8 cellular contexts compared by ENCODE assay signal in genomic region chr13:94749162-94749561, GRCh38. TPM values are rescaled to one million over a fixed set of nuclear protein-coding genes. Genes with fewer than 3 reads are reported as not detected.
"Had no signal": no experiment of that assay in that cellular context is flagged by ENCODE, and none has a peak within 500 bp of the region (broad histone marks: within the 10 kb centered on the region; RNA-seq: fewer than 3 reads in every experiment).

No MANE protein-coding gene starts in this region.

- H3K9ac ChIP-seq: GM23248, KMS-11 had no signal

- H3K4me3 ChIP-seq: GM23248, HAP-1, K562 had no signal

- DNase-seq: GM23248, H7, IMR-90, Karpas-422 had no signal

- H2AFZ ChIP-seq: GM23248 had no signal

- H3K36me3 ChIP-seq: HAP-1 had no signal

- H3K9me3 ChIP-seq: HAP-1 had no signal

- H3K27ac ChIP-seq: GM23248, KMS-11 had no signal

- ATAC-seq: K562 had no signal

- H3K4me2 ChIP-seq: KMS-11 had no signal

RNA-seq across cellular contexts. Expression of gene SOX21, which starts 36.8 kb away (rescaled TPM):
- total RNA-seq: GM23248, HT-29, IMR-90 had no signal
- polyA plus RNA-seq: GM23248, IMR-90, K562 had no signal
